In genomic region chr5:148179234-148179824, GRCh38 we compare ENCODE assay signal across 8 cellular contexts. TPM values are rescaled to one million over a fixed set of nuclear protein-coding genes. Genes with fewer than 3 reads are reported as not detected.
DNase-seq lines count a peak whose midpoint lies in the region; ATAC-seq lines count a peak whose summit lies in the region.

No MANE protein-coding gene starts in this region.

- no peak overlapping the region for H2AFZ ChIP-seq in trophoblast cell (ENCODE audit: insufficient read depth, low read length, poor library complexity)

- H3K36me3 Mint-ChIP-seq in T-helper 17 cell (ENCODE audit: low read depth), result no peaks in the 10 kb centered on the region

- H3K14ac ChIP-seq in trophoblast cell (ENCODE audit: low read length), result no peak overlapping the region

- DNase-seq in ELR (ENCODE audit: low read depth), result peak; percentile 67
- peak; percentile 86 for DNase-seq in NCI-H1048 (lab: John Stamatoyannopoulos, UW)
- DNase-seq in T-helper 17 cell, result no peak
- peak; percentile 51 for DNase-seq in foreskin melanocyte
- DNase-seq in trophoblast cell, result peak; percentile 34 to 77
- DNase-seq in stimulated activated CD4-positive, alpha-beta T cell treated with anti-CD3 and anti-CD28 coated beads, Interleukin-4, amount 100 ng/mL, for 4 hours, result no peak

- H3K4me1 ChIP-seq in trophoblast cell (ENCODE audit: control insufficient read depth in 1 of 2, insufficient read depth in 2 of 2, low read length in 2 of 2), result no peaks in the 10 kb centered on the region

- no peak overlapping the region for H2BK120ac ChIP-seq in trophoblast cell (ENCODE audit: insufficient read depth, low read length, poor library complexity)

- H3K9me3 ChIP-seq in T-helper 17 cell (ENCODE audit: control insufficient read depth, low read length, poor library complexity, severe bottlenecking) (no peaks in the 10 kb centered on the region), trophoblast cell (ENCODE audit: insufficient read depth, low read depth, low read length) (no peaks in the 10 kb centered on the region)

- H3K4me3 Mint-ChIP-seq in T-helper 17 cell, result no peak overlapping the region

- H3K4me2 ChIP-seq in trophoblast cell (ENCODE audit: low read length), result no peak overlapping the region

- H4K12ac ChIP-seq in trophoblast cell (ENCODE audit: low read depth, low read length), result no peak overlapping the region

- H2AK5ac ChIP-seq in trophoblast cell (ENCODE audit: low read length), result no peak overlapping the region

- no peak overlapping the region for H3K9ac ChIP-seq in trophoblast cell (ENCODE audit: low read length)

- H3K79me2 ChIP-seq in trophoblast cell (ENCODE audit: control insufficient read depth, insufficient read depth, low read length, poor library complexity), result no peaks in the 10 kb centered on the region

- H3K18ac ChIP-seq in trophoblast cell (ENCODE audit: low read length), result no peak overlapping the region

- no peak overlapping the region for H3K4me3 ChIP-seq in trophoblast cell (ENCODE audit: low read depth, low read length)

- no peak overlapping the region for H2BK5ac ChIP-seq in trophoblast cell (ENCODE audit: low read depth, low read length, poor library complexity)

- no peaks in the 10 kb centered on the region for H3K27me3 ChIP-seq in trophoblast cell (ENCODE audit: insufficient read depth, low read length)

- no peaks in the 10 kb centered on the region for H3K79me1 ChIP-seq in trophoblast cell (ENCODE audit: low read length)

- ATAC-seq in GM21786 (IDR thresholded peaks at IDR 0.05; ENCODE audit: unreplicated experiment), result peak; percentile 76
- ATAC-seq in T-helper 17 cell, result peak; percentile 55
- no peak for ATAC-seq in GM18519 (IDR thresholded peaks at IDR 0.05; ENCODE audit: low FRiP score, unreplicated experiment)

- H3K27ac ChIP-seq in trophoblast cell (ENCODE audit: low read depth, low read length), result no peak overlapping the region

- H2BK12ac ChIP-seq in trophoblast cell (ENCODE audit: low read length), result no peak overlapping the region

- H3K27ac Mint-ChIP-seq in T-helper 17 cell, result no peak overlapping the region

- H3K4me1 Mint-ChIP-seq in T-helper 17 cell, result peaks cover 2% of the 10 kb centered on the region

- H3K23ac ChIP-seq in trophoblast cell (ENCODE audit: low read length), result no peak overlapping the region

- H4K8ac ChIP-seq in trophoblast cell (ENCODE audit: low read depth, low read length), result no peak overlapping the region

- peaks cover 34% of the 10 kb centered on the region for H3K27me3 Mint-ChIP-seq in T-helper 17 cell

- H4K91ac ChIP-seq in trophoblast cell (ENCODE audit: low read depth, low read length), result no peak overlapping the region

- H3K36me3 ChIP-seq in trophoblast cell (ENCODE audit: control insufficient read depth in 1 of 2, insufficient read depth in 2 of 2, low read length in 2 of 2), result no peaks in the 10 kb centered on the region

- H3K4ac ChIP-seq in trophoblast cell (ENCODE audit: low read depth, low read length), result no peak overlapping the region

- no CpG with 5 or more reads among the region's 3 CpGs for WGBS in trophoblast cell (ENCODE audit: extremely low coverage, insufficient coverage, insufficient read length)

RNA-seq across cellular contexts. Expression of gene SPINK14, which starts 11.0 kb away (rescaled TPM):
- total RNA-seq in T-helper 17 cell, result not detected
- polyA plus RNA-seq in trophoblast cell (2013), result not detected in 2 replicates

RNA-seq across cellular contexts. Expression of gene SPINK6, which starts 23.5 kb away (rescaled TPM):
- not detected for total RNA-seq in T-helper 17 cell
- polyA plus RNA-seq in trophoblast cell (2013), result not detected in 2 replicates

RNA-seq across cellular contexts. Expression of gene MARCOL, which starts 59.0 kb away (rescaled TPM):
- not detected for total RNA-seq in T-helper 17 cell
- polyA plus RNA-seq in trophoblast cell (2013), result not detected in 2 replicates

Comparison
In these comparisons a context has a peak if more than half of its experiments do, and no peak if none do; other contexts are left out.
1. DNase-seq: peak in ELR (single experiment), NCI-H1048 (single experiment), foreskin melanocyte (single experiment) and trophoblast cell (2 of 2); none in T-helper 17 cell (0 of 3) and stimulated activated CD4-positive, alpha-beta T cell treated with anti-CD3 and anti-CD28 coated beads, Interleukin-4, amount 100 ng/mL, for 4 hours (0 of 2).